ENCODE assay signal across 18 cellular contexts in the genomic region with DNA sequence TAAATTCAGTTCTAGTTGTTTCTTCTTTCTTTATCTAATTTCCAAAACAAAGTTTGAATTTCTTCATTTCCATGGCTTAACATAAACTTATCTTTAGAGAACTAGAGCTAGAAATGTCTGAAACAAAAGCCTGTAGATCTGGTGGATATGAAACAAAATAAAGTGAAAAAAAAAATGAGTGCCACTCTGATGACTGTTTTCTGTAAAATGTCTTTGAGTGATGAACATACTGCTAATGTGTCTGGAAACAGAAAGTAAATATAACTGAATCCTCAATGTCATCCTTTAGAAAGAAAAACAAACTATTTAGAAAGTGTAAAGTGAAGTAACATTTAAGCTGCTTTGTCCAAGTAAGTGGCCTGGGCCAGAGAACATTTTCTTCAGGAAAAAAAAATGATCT.
"Had no signal": no experiment of that assay in that cellular context is flagged by ENCODE, and none has a peak within 500 bp of the region (broad histone marks: within the 10 kb centered on the region; RNA-seq: fewer than 3 reads in every experiment).

No MANE protein-coding gene starts in this region.

- H3K36me3 Mint-ChIP-seq: activated naive CD8-positive, alpha-beta T cell treated with anti-CD3 and anti-CD28 coated beads, Interleukin-2, amount 10 ng/mL, durations not matched to agents 7 days and 5 days; memory B cell had no signal

- ATAC-seq: foreskin keratinocyte; heart left ventricle; left lung; stimulated activated naive CD8-positive, alpha-beta T cell treated with anti-CD3 and anti-CD28 coated beads, Interleukin-15, amount 100 ng/mL, for 72 hours had no signal

- FAIRE-seq: keratinocyte had no signal

- DNase-seq: activated CD4-positive, alpha-beta memory T cell treated with anti-CD3 and anti-CD28 coated beads, Interleukin-2, amount 10 ng/mL, durations not matched to agents 7 days and 5 days; activated naive CD8-positive, alpha-beta T cell treated with anti-CD3 and anti-CD28 coated beads, Interleukin-2, amount 10 ng/mL, durations not matched to agents 7 days and 5 days; activated T-cell treated with anti-CD3 and anti-CD28 coated beads, Interleukin-2, amount 50 U/mL, for 48 hours; caudate nucleus; cortex of kidney; effector memory CD4-positive, alpha-beta T cell; foreskin keratinocyte; heart left ventricle; left lung; sigmoid colon; stimulated activated CD4-positive, alpha-beta T cell treated with anti-CD3 and anti-CD28 coated beads, Interleukin-15, amount 100 ng/mL, for 24 hours; stimulated activated CD4-positive, alpha-beta T cell treated with anti-CD3 and anti-CD28 coated beads, Interleukin-4, amount 100 ng/mL, for 4 hours; stimulated activated naive CD8-positive, alpha-beta T cell treated with anti-CD3 and anti-CD28 coated beads, Interleukin-15, amount 100 ng/mL, for 72 hours; SW 1271 had no signal

- H3K4me1 Mint-ChIP-seq: activated CD4-positive, alpha-beta memory T cell treated with anti-CD3 and anti-CD28 coated beads, Interleukin-2, amount 10 ng/mL, durations not matched to agents 7 days and 5 days; activated naive CD8-positive, alpha-beta T cell treated with anti-CD3 and anti-CD28 coated beads, Interleukin-2, amount 10 ng/mL, durations not matched to agents 7 days and 5 days; memory B cell; stimulated activated naive CD8-positive, alpha-beta T cell treated with anti-CD3 and anti-CD28 coated beads, Interleukin-15, amount 100 ng/mL, for 72 hours had no signal

- H3K27me3 Mint-ChIP-seq: activated CD4-positive, alpha-beta memory T cell treated with anti-CD3 and anti-CD28 coated beads, Interleukin-2, amount 10 ng/mL, durations not matched to agents 7 days and 5 days; activated naive CD8-positive, alpha-beta T cell treated with anti-CD3 and anti-CD28 coated beads, Interleukin-2, amount 10 ng/mL, durations not matched to agents 7 days and 5 days; memory B cell; stimulated activated naive CD8-positive, alpha-beta T cell treated with anti-CD3 and anti-CD28 coated beads, Interleukin-15, amount 100 ng/mL, for 72 hours had no signal

- H3K9me3 Mint-ChIP-seq: memory B cell had no signal

- H3K27ac Mint-ChIP-seq: activated CD4-positive, alpha-beta memory T cell treated with anti-CD3 and anti-CD28 coated beads, Interleukin-2, amount 10 ng/mL, durations not matched to agents 7 days and 5 days; activated naive CD8-positive, alpha-beta T cell treated with anti-CD3 and anti-CD28 coated beads, Interleukin-2, amount 10 ng/mL, durations not matched to agents 7 days and 5 days; memory B cell; stimulated activated naive CD8-positive, alpha-beta T cell treated with anti-CD3 and anti-CD28 coated beads, Interleukin-15, amount 100 ng/mL, for 72 hours; T-helper 2 cell treated with Interferon-gamma antibody and Interleukin-4, amounts not matched to agents 5 μg/mL and 100 μg/mL, for 36 hours had no signal

- H3K4me3 Mint-ChIP-seq: activated CD4-positive, alpha-beta memory T cell treated with anti-CD3 and anti-CD28 coated beads, Interleukin-2, amount 10 ng/mL, durations not matched to agents 7 days and 5 days; activated naive CD8-positive, alpha-beta T cell treated with anti-CD3 and anti-CD28 coated beads, Interleukin-2, amount 10 ng/mL, durations not matched to agents 7 days and 5 days; memory B cell; stimulated activated naive CD8-positive, alpha-beta T cell treated with anti-CD3 and anti-CD28 coated beads, Interleukin-15, amount 100 ng/mL, for 72 hours; T-helper 2 cell treated with Interferon-gamma antibody and Interleukin-4, amounts not matched to agents 5 μg/mL and 100 μg/mL, for 36 hours had no signal

- H3K4me3 ChIP-seq: heart left ventricle, left lung, sigmoid colon, thoracic aorta had no signal
